8 cellular contexts compared by ENCODE assay signal in genomic region chr11:11966826-11967668, GRCh38. TPM values are rescaled to one million over a fixed set of nuclear protein-coding genes. Genes with fewer than 3 reads are reported as not detected.
A peak's percentile ranks its signal among the peaks of the same experiment; 100 is the strongest.
DNase-seq lines count a peak whose midpoint lies in the region; ATAC-seq and TF ChIP-seq lines count a peak whose summit lies in the region.

No MANE protein-coding gene starts in this region.

- H3K27me3 Mint-ChIP-seq in activated naive CD4-positive, alpha-beta T cell treated with anti-CD3 and anti-CD28 coated beads, Interleukin-2, amount 10 ng/mL, durations not matched to agents 7 days and 5 days = peaks cover 43% of the 10 kb centered on the region

- H3K9me3 Mint-ChIP-seq in activated naive CD4-positive, alpha-beta T cell treated with anti-CD3 and anti-CD28 coated beads, Interleukin-2, amount 10 ng/mL, durations not matched to agents 7 days and 5 days = peaks cover 2% of the 10 kb centered on the region

- H3K4me1 Mint-ChIP-seq in activated naive CD4-positive, alpha-beta T cell treated with anti-CD3 and anti-CD28 coated beads, Interleukin-2, amount 10 ng/mL, durations not matched to agents 7 days and 5 days = peaks cover 5% of the 10 kb centered on the region

- peak; percentile 99 for ATAC-seq in DND-41 (ENCODE audit: insufficient read depth, low read depth)
- peak; percentile 94 for ATAC-seq in GM21381 (IDR thresholded peaks at IDR 0.05; ENCODE audit: unreplicated experiment)
- peak; percentile 64 to 65 for ATAC-seq in right cardiac atrium

- DNase-seq in DND-41 (peak; percentile 83), HT-29 (ENCODE audit: low spot score) (peak; percentile 88), SJSA1 (ENCODE audit: low read depth in 1 of 2, low spot score in 2 of 2) (peak; percentile 49 to 83), right cardiac atrium (peak; percentile 82 to 94 (median 91)), smooth muscle cell (lab: John Stamatoyannopoulos, UW; ENCODE audit: unreplicated experiment) (no peak), vagina (ENCODE audit: extremely low spot score in 2 of 2) (no peak)
- peak; percentile 86 for DNase-seq in activated naive CD4-positive, alpha-beta T cell treated with anti-CD3 and anti-CD28 coated beads, Interleukin-2, amount 10 ng/mL, durations not matched to agents 7 days and 5 days

- H3K27me3 ChIP-seq in DND-41 (ENCODE audit: insufficient read depth, low read length, poor library complexity) (peaks cover 4% of the 10 kb centered on the region), SJSA1 (replicated peaks) (no peaks in the 10 kb centered on the region), right cardiac atrium (ENCODE audit: control insufficient read depth, insufficient read depth) (no peaks in the 10 kb centered on the region), smooth muscle cell (ENCODE audit: low read depth) (no peaks in the 10 kb centered on the region), vagina (no peaks in the 10 kb centered on the region)

- H2AFZ ChIP-seq in DND-41 (ENCODE audit: low read depth, low read length) (no peak overlapping the region), smooth muscle cell (ENCODE audit: low read depth) (no peak overlapping the region)

- CTCF ChIA-PET in activated naive CD4-positive, alpha-beta T cell treated with anti-CD3 and anti-CD28 coated beads, Interleukin-2, amount 10 ng/mL, durations not matched to agents 7 days and 5 days (lab: Charles Lee) = interaction anchor here (0.7 to 2.6 kb wide), 25 partner anchors 9 to 315 kb away, joined by 3 to 13 read pairs (median 4); no protein-coding TSS in a partner anchor

- H3K36me3 Mint-ChIP-seq in activated naive CD4-positive, alpha-beta T cell treated with anti-CD3 and anti-CD28 coated beads, Interleukin-2, amount 10 ng/mL, durations not matched to agents 7 days and 5 days = peaks cover 5% of the 10 kb centered on the region

- H3K4me3 ChIP-seq in DND-41 (ENCODE audit: low read depth in 1 of 2, low read length in 2 of 2) (no peak overlapping the region), SJSA1 (no peak overlapping the region), right cardiac atrium (ENCODE audit: low read length) (no peak overlapping the region), smooth muscle cell (no peak overlapping the region), vagina (no peak overlapping the region)

- no peak overlapping the region for H3K27ac Mint-ChIP-seq in activated naive CD4-positive, alpha-beta T cell treated with anti-CD3 and anti-CD28 coated beads, Interleukin-2, amount 10 ng/mL, durations not matched to agents 7 days and 5 days

- TF ChIP-seq POLR2A in vagina (IDR thresholded peaks at IDR 0.05) = no peak

- peak; percentile 87 for TF ChIP-seq CTCF in DND-41 (IDR thresholded peaks at IDR 0.05; ENCODE audit: borderline replicate concordance, extremely low read depth, low read length, poor library complexity, severe bottlenecking)
- TF ChIP-seq CTCF in smooth muscle cell (IDR thresholded peaks at IDR 0.05; ENCODE audit: borderline replicate concordance, insufficient read depth, poor library complexity, severe bottlenecking) = peak; percentile 74
- TF ChIP-seq CTCF in vagina (IDR thresholded peaks at IDR 0.05) = peak in 1 of 3 experiments; percentile 48

- no peaks in the 10 kb centered on the region for H3K79me2 ChIP-seq in DND-41 (ENCODE audit: insufficient read depth, low read length)
- no peaks in the 10 kb centered on the region for H3K79me2 ChIP-seq in smooth muscle cell (ENCODE audit: low read depth)

- no peak overlapping the region for H3K9ac ChIP-seq in DND-41 (ENCODE audit: low read depth, low read length)
- H3K9ac ChIP-seq in smooth muscle cell (ENCODE audit: low read depth) = no peak overlapping the region

- H3K4me1 ChIP-seq in DND-41 (ENCODE audit: insufficient read depth, low read length) = no peaks in the 10 kb centered on the region
- peaks cover 4% of the 10 kb centered on the region for H3K4me1 ChIP-seq in SJSA1 (replicated peaks)
- peaks cover 18% of the 10 kb centered on the region for H3K4me1 ChIP-seq in right cardiac atrium (ENCODE audit: control insufficient read depth, insufficient read depth, low read length)
- peaks cover under 1% of the 10 kb centered on the region for H3K4me1 ChIP-seq in smooth muscle cell (ENCODE audit: low read depth)
- H3K4me1 ChIP-seq in vagina = peaks cover 28% of the 10 kb centered on the region

- 57% methylated on average over 15 of the region's 15 CpGs for WGBS in right cardiac atrium
- WGBS in smooth muscle cell (ENCODE audit: low lambda C conversion rate) = 65% methylated on average over 15 of the region's 15 CpGs

- H3K9me3 ChIP-seq in DND-41 (ENCODE audit: insufficient read depth, low read length, severe bottlenecking) = no peaks in the 10 kb centered on the region
- no peaks in the 10 kb centered on the region for H3K9me3 ChIP-seq in SJSA1 (replicated peaks)
- H3K9me3 ChIP-seq in right cardiac atrium (ENCODE audit: control insufficient read depth, low read length) = no peaks in the 10 kb centered on the region
- H3K9me3 ChIP-seq in smooth muscle cell (replicated peaks; ENCODE audit: low read depth) = no peaks in the 10 kb centered on the region
- H3K9me3 ChIP-seq in vagina = no peaks in the 10 kb centered on the region

- no peaks in the 10 kb centered on the region for H3K36me3 ChIP-seq in DND-41 (ENCODE audit: insufficient read depth, low read length)
- peaks cover 97% of the 10 kb centered on the region for H3K36me3 ChIP-seq in SJSA1
- H3K36me3 ChIP-seq in smooth muscle cell (ENCODE audit: low read depth) = no peaks in the 10 kb centered on the region
- peaks cover 0 to 5% of the 10 kb centered on the region in 2 donors for H3K36me3 ChIP-seq in vagina

- no peak overlapping the region for H3K4me3 Mint-ChIP-seq in activated naive CD4-positive, alpha-beta T cell treated with anti-CD3 and anti-CD28 coated beads, Interleukin-2, amount 10 ng/mL, durations not matched to agents 7 days and 5 days

- H4K20me1 ChIP-seq in DND-41 (ENCODE audit: insufficient read depth, low read length) (peaks cover 3% of the 10 kb centered on the region; the same call in 1 of the 2 replicates), smooth muscle cell (ENCODE audit: low read depth) (no peaks in the 10 kb centered on the region)

- intact Hi-C loops in right cardiac atrium (cut with DNase I) (no loop called here), vagina (cut with DNase I) (no loop called here)

- no peaks in the 10 kb centered on the region for H3F3A ChIP-seq in smooth muscle cell (ENCODE audit: low read depth)

- H3K4me2 ChIP-seq in DND-41 (ENCODE audit: insufficient read depth, low read length) (no peak overlapping the region), smooth muscle cell (no peak overlapping the region)

- H3K27ac ChIP-seq in DND-41 (ENCODE audit: low read length) (no peak overlapping the region), SJSA1 (no peak overlapping the region), right cardiac atrium (ENCODE audit: low read length) (peak overlapping the region; percentile 40), smooth muscle cell (ENCODE audit: low read depth) (no peak overlapping the region), vagina (no peak overlapping the region)

RNA-seq across cellular contexts. Expression of gene DKK3, which starts 41.4 kb away (rescaled TPM):
- not detected in 2 replicates for total RNA-seq in HT-29 (2014; rRNA removed; shearing (Covaris generic))
- 572 and 807 TPM in 2 replicates for total RNA-seq in SJSA1 (2014; rRNA removed; shearing (Covaris generic))
- total RNA-seq in right cardiac atrium = 1,000 to 10,000 TPM; 2,567 to 3,299 (median 2,969) TPM
- polyA plus RNA-seq in right cardiac atrium = 2,307 TPM
- 112 and 113 TPM in 2 replicates for total RNA-seq in smooth muscle cell
- polyA plus RNA-seq in smooth muscle cell = 100 and 105 TPM in 2 replicates
- total RNA-seq in vagina = 110 TPM

Comparison
In these comparisons a context has a peak if more than half of its experiments do, and no peak if none do; other contexts are left out.
1. DNase-seq: peak in DND-41 (single experiment), HT-29 (single experiment), SJSA1 (2 of 2), activated naive CD4-positive, alpha-beta T cell treated with anti-CD3 and anti-CD28 coated beads, Interleukin-2, amount 10 ng/mL, durations not matched to agents 7 days and 5 days (single experiment) and right cardiac atrium (3 of 3); none in smooth muscle cell (single experiment) and vagina (0 of 2).
2. RNA of gene DKK3, which starts 41.4 kb away (total RNA-seq): 2,567 to 3,299 TPM in right cardiac atrium, 572 to 807 TPM in SJSA1, 112 to 113 TPM in smooth muscle cell and 110 TPM in vagina (single experiment); not detected in HT-29; every median in the first group is over 100 times any median in the second.
3. Peak in every context shown above with its lines, with median percentiles within 50 percentile points of each other: ATAC-seq.